ENCODE assay signal across 1 cellular context in genomic region chr1:173210273-173210672, GRCh38.
TF ChIP-seq lines count a peak whose summit lies in the region.

No MANE protein-coding gene starts in this region.

TF ChIP-seq in HepG2, 621 proteins besides CTCF, POLR2A, EP300 and RAD21 (continues in another document):
- no peak for TF ChIP-seq TFE3 (CRISPR knock-in tag; IDR thresholded peaks at IDR 0.05)
- no peak for TF ChIP-seq NR2F6 (IDR thresholded peaks at IDR 0.05)
- 0 out of 2 replicates have a peak, but pooled peaks have one; percentile 21 for TF ChIP-seq NR2F6 (CRISPR knock-in tag; IDR thresholded peaks at IDR 0.05)
- no peak for TF ChIP-seq ERF (CRISPR knock-in tag; IDR thresholded peaks at IDR 0.05)
- 0 out of 2 replicates have a peak, but pooled peaks have one; percentile 26 for TF ChIP-seq SP5 (CRISPR knock-in tag; IDR thresholded peaks at IDR 0.05; ENCODE audit: borderline replicate concordance, low read depth)
- 0 out of 2 replicates have a peak, but pooled peaks have one; percentile 20 for TF ChIP-seq ARNTL (CRISPR knock-in tag; IDR thresholded peaks at IDR 0.05)
- 0 out of 2 replicates have a peak, but pooled peaks have one; percentile 32 for TF ChIP-seq KDM2A (CRISPR knock-in tag; IDR thresholded peaks at IDR 0.05; ENCODE audit: borderline replicate concordance, low read depth)
- 0 out of 2 replicates have a peak, but pooled peaks have one; percentile 6 for TF ChIP-seq ZSCAN9 (CRISPR knock-in tag; IDR thresholded peaks at IDR 0.05; ENCODE audit: borderline replicate concordance)
- TF ChIP-seq HDAC2 (CRISPR knock-in tag; IDR thresholded peaks at IDR 0.05), result peak; percentile 15
- no peak for TF ChIP-seq MYNN (CRISPR knock-in tag; IDR thresholded peaks at IDR 0.05; ENCODE audit: low read depth)
- TF ChIP-seq TFDP1 (CRISPR knock-in tag; IDR thresholded peaks at IDR 0.05; ENCODE audit: borderline replicate concordance), result 0 out of 2 replicates have a peak, but pooled peaks have one; percentile 7
- peak; percentile 60 for TF ChIP-seq POGZ (CRISPR knock-in tag; IDR thresholded peaks at IDR 0.05)
- no peak for TF ChIP-seq POGK (CRISPR knock-in tag; conservative IDR thresholded peaks at IDR 0.05)
- no peak for TF ChIP-seq ZBTB39 (CRISPR knock-in tag; IDR thresholded peaks at IDR 0.05)
- TF ChIP-seq ATF7-NPFF (CRISPR knock-in tag; IDR thresholded peaks at IDR 0.05; ENCODE audit: low read depth), result no peak
- TF ChIP-seq CHD4 (IDR thresholded peaks at IDR 0.05; ENCODE audit: borderline replicate concordance, low read length), result peak; percentile 40; the same call in 1 of the 2 replicates
- peak; percentile 49; the same call in 1 of the 2 replicates for TF ChIP-seq ZBTB20 (CRISPR knock-in tag; IDR thresholded peaks at IDR 0.05; ENCODE audit: borderline replicate concordance, low read depth)
- peak; percentile 17; the same call in 1 of the 2 replicates for TF ChIP-seq CBFB (CRISPR knock-in tag; IDR thresholded peaks at IDR 0.05)
- peak in 1 of 2 experiments; percentile 37; a peak in 1 of 4 replicates for TF ChIP-seq HMGXB4 (CRISPR knock-in tag; IDR thresholded peaks at IDR 0.05; ENCODE audit: borderline replicate concordance in 1 of 2, low read depth in 1 of 2)
- TF ChIP-seq ZNF34 (CRISPR knock-in tag; IDR thresholded peaks at IDR 0.05; ENCODE audit: borderline replicate concordance), result peak; percentile 74; the same call in 1 of the 2 replicates
- TF ChIP-seq ZBTB3 (CRISPR knock-in tag; IDR thresholded peaks at IDR 0.05; ENCODE audit: borderline replicate concordance, low read depth), result peak; percentile 41; the same call in 1 of the 2 replicates
- TF ChIP-seq ZNF292 (CRISPR knock-in tag; IDR thresholded peaks at IDR 0.05; ENCODE audit: borderline replicate concordance, low read depth), result peak; percentile 77; the same call in 1 of the 2 replicates
- TF ChIP-seq ZFP91 (CRISPR knock-in tag; IDR thresholded peaks at IDR 0.05; ENCODE audit: borderline replicate concordance), result 0 out of 2 replicates have a peak, but pooled peaks have one; percentile 53
- no peak for TF ChIP-seq ZNF784 (CRISPR knock-in tag; IDR thresholded peaks at IDR 0.05; ENCODE audit: borderline replicate concordance)
- TF ChIP-seq MEF2D (CRISPR knock-in tag; IDR thresholded peaks at IDR 0.05), result 0 out of 2 replicates have a peak, but pooled peaks have one; percentile 30
- TF ChIP-seq TFDP2 (CRISPR knock-in tag; IDR thresholded peaks at IDR 0.05), result 0 out of 2 replicates have a peak, but pooled peaks have one; percentile 27
- TF ChIP-seq POLR2G (IDR thresholded peaks at IDR 0.05; ENCODE audit: low read depth, low read length), result peak; percentile 62
- peak; percentile 10; the same call in 1 of the 2 replicates for TF ChIP-seq MIXL1 (CRISPR knock-in tag; IDR thresholded peaks at IDR 0.05)
- peak; percentile 85 for TF ChIP-seq ZC3H4 (CRISPR knock-in tag; IDR thresholded peaks at IDR 0.05; ENCODE audit: borderline replicate concordance)
- no peak for TF ChIP-seq ZBTB1 (CRISPR knock-in tag; IDR thresholded peaks at IDR 0.05; ENCODE audit: borderline replicate concordance)
- peak; percentile 60 for TF ChIP-seq ZNF644 (CRISPR knock-in tag; IDR thresholded peaks at IDR 0.05; ENCODE audit: low read depth)
- no peak for TF ChIP-seq ZNF788 (CRISPR knock-in tag; IDR thresholded peaks at IDR 0.05; ENCODE audit: borderline replicate concordance)
- no peak for TF ChIP-seq ZNF552 (CRISPR knock-in tag; IDR thresholded peaks at IDR 0.05; ENCODE audit: borderline replicate concordance)
- peak; percentile 55; the same call in 1 of the 2 replicates for TF ChIP-seq ZNF687 (CRISPR knock-in tag; IDR thresholded peaks at IDR 0.05)
- no peak for TF ChIP-seq ZNF326 (CRISPR knock-in tag; IDR thresholded peaks at IDR 0.05; ENCODE audit: borderline replicate concordance)
- TF ChIP-seq SP4 (CRISPR knock-in tag; IDR thresholded peaks at IDR 0.05), result 0 out of 2 replicates have a peak, but pooled peaks have one; percentile 23
- TF ChIP-seq ZNF598 (CRISPR knock-in tag; IDR thresholded peaks at IDR 0.05; ENCODE audit: borderline replicate concordance), result 0 out of 2 replicates have a peak, but pooled peaks have one; percentile 42
- no peak; the same call in 1 of the 2 replicates for TF ChIP-seq DMAP1 (CRISPR knock-in tag; IDR thresholded peaks at IDR 0.05)
- TF ChIP-seq POLR2AphosphoS5 (IDR thresholded peaks at IDR 0.05; ENCODE audit: low read depth, low read length), result peak; percentile 21; the same call in 1 of the 2 replicates
- TF ChIP-seq STAT5B (CRISPR knock-in tag; IDR thresholded peaks at IDR 0.05), result 0 out of 2 replicates have a peak, but pooled peaks have one; percentile 23
- TF ChIP-seq ZNF816 (CRISPR knock-in tag; IDR thresholded peaks at IDR 0.05; ENCODE audit: borderline replicate concordance), result 0 out of 2 replicates have a peak, but pooled peaks have one; percentile 21
- TF ChIP-seq PHF21A (CRISPR knock-in tag; IDR thresholded peaks at IDR 0.05), result no peak
